Comparison of ENCODE assay signal across 8 cellular contexts in the genomic region with DNA sequence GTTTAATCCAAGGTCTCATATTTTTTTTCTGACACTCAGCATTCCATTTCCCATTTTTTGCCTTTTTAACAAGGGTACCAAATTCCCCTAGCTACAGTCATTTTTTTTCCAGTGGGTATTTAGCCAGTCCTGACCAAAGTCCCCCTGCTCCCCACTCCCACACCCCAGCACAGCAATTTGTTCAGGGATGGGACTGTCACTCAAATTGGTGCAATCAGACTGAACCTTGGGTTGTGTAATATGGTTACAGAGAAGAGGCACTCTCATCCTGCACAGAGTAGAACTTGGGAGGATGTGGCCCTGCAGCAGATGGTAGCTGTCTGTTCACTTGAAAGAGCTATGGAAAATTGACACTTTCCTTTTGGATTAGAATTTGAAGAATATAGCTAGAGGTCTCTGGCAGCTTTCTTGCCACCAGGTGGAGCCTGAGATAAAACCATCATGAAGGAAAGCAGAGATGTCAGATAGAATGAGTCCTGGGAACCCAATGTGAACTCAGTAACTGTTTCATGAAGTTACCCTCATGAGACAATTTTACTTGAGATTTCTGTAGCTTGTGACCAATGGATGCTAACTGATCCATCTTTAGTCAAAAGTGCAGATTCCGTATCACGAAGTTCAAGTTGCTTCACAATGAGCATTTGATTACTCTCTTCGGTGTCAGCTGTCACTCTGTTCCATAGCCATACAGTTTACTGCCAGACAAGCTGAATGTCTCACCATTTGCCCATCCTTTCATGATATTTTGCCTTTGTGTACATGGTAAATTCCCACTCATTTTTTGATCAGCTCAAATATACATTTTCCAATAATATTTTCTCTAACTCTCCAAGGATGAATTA.
DNase-seq lines count a peak whose midpoint lies in the region; ATAC-seq and TF ChIP-seq lines count a peak whose summit lies in the region.

No MANE protein-coding gene starts in this region.

- no peak overlapping the region for H3K56ac ChIP-seq in mesendoderm (ENCODE audit: low read length)

- no peak overlapping the region for H4K5ac ChIP-seq in mesendoderm (ENCODE audit: low read length)

- H2AFZ ChIP-seq in GM23248: no peak overlapping the region

- H3K36me3 ChIP-seq in GM23248 (ENCODE audit: low read depth): no peaks in the 10 kb centered on the region
- no peaks in the 10 kb centered on the region for H3K36me3 ChIP-seq in mesendoderm (ENCODE audit: control insufficient read depth, insufficient read depth, low read length)

- H3K79me1 ChIP-seq in mesendoderm (ENCODE audit: low read length): no peaks in the 10 kb centered on the region

- no peaks in the 10 kb centered on the region for H3F3A ChIP-seq in GM23248 (ENCODE audit: insufficient read depth)

- no peak overlapping the region for H3K4me2 ChIP-seq in GM23248 (ENCODE audit: unreplicated experiment)
- H3K4me2 ChIP-seq in mesendoderm (ENCODE audit: low read length): no peak overlapping the region

- H3K27ac Mint-ChIP-seq in brain: peak overlapping the region in 1 of 5 experiments; percentile 68

- no peaks in the 10 kb centered on the region for H3K27me3 Mint-ChIP-seq in brain

- DNase-seq in COLO829 (ENCODE audit: low spot score) (peak; percentile 18), GM23248 (peak; percentile 63), NCI-H2171 (lab: John Stamatoyannopoulos, UW) (peak; percentile 67), mesendoderm (peak; percentile 68)
- DNase-seq in activated CD4-positive, CD25-positive, alpha-beta regulatory T cell treated with anti-CD3 and anti-CD28 coated beads, Interleukin-2, amount 50 U/mL, for 72 hours: no peak
- no peak for DNase-seq in activated naive CD4-positive, alpha-beta T cell (lab: John Stamatoyannopoulos, UW)

- no peaks in the 10 kb centered on the region for H3K9me3 ChIP-seq in GM23248 (ENCODE audit: low read depth)

- peak; percentile 52 to 61 for TF ChIP-seq CTCF in brain (conservative IDR thresholded peaks at IDR 0.05)

- H3K4me3 ChIP-seq in GM23248 (no peak overlapping the region), mesendoderm (ENCODE audit: low read length) (no peak overlapping the region)

- H3K36me3 Mint-ChIP-seq in brain: no peaks in the 10 kb centered on the region

- H3K27me3 ChIP-seq in GM23248 (replicated peaks; ENCODE audit: insufficient read depth) (no peaks in the 10 kb centered on the region), mesendoderm (ENCODE audit: insufficient read depth, low read length, poor library complexity) (no peaks in the 10 kb centered on the region)

- H2BK5ac ChIP-seq in mesendoderm (ENCODE audit: low read length): no peak overlapping the region

- no peak overlapping the region for H3K4ac ChIP-seq in mesendoderm (ENCODE audit: low read depth, low read length)

- WGBS in GM23248 (ENCODE audit: low coverage in 1 of 2, low lambda C conversion rate in 2 of 2, missing lambda C conversion rate in 2 of 2), 2 experiments: 95 to 97% methylated on average over 3 of the region's 3 CpGs
- WGBS in mesendoderm (ENCODE audit: extremely low coverage, insufficient coverage, low lambda C conversion rate): no CpG with 5 or more reads among the region's 3 CpGs

- no peaks in the 10 kb centered on the region for H3K9me2 ChIP-seq in GM23248 (ENCODE audit: insufficient read depth)

- H3K9ac ChIP-seq in GM23248 (no peak overlapping the region), mesendoderm (ENCODE audit: low read length) (no peak overlapping the region)

- no peaks in the 10 kb centered on the region for H3K4me1 ChIP-seq in GM23248 (ENCODE audit: insufficient read depth)
- H3K4me1 ChIP-seq in mesendoderm (ENCODE audit: control insufficient read depth, low read depth, low read length): no peaks in the 10 kb centered on the region

- no peak overlapping the region for H3K18ac ChIP-seq in mesendoderm (ENCODE audit: low read length)

- H2BK15ac ChIP-seq in mesendoderm (replicated peaks; ENCODE audit: low read depth): no peak overlapping the region

- H3K9me3 Mint-ChIP-seq in brain: peaks cover 0 to 2% (median 0%) of the 10 kb centered on the region in 5 experiments

- H4K8ac ChIP-seq in mesendoderm (ENCODE audit: low read depth, low read length): no peak overlapping the region

- no peak overlapping the region for H3K4me3 Mint-ChIP-seq in brain

- no peaks in the 10 kb centered on the region for H3K79me2 ChIP-seq in GM23248 (ENCODE audit: insufficient read depth)
- H3K79me2 ChIP-seq in mesendoderm (ENCODE audit: control insufficient read depth, insufficient read depth, low read length): no peaks in the 10 kb centered on the region

- H3K27ac ChIP-seq in GM23248 (no peak overlapping the region), mesendoderm (ENCODE audit: low read depth, low read length) (no peak overlapping the region)

- in situ Hi-C loops in GM23248 (cut with MboI): no loop called here

- no peak for ATAC-seq in HG03135 (IDR thresholded peaks at IDR 0.05; ENCODE audit: unreplicated experiment)

- no peak overlapping the region for H2BK120ac ChIP-seq in mesendoderm (ENCODE audit: low read depth, low read length)

- no peak overlapping the region for H2AK5ac ChIP-seq in mesendoderm (ENCODE audit: low read length)

- no peaks in the 10 kb centered on the region for H4K20me1 ChIP-seq in GM23248 (ENCODE audit: insufficient read depth)

- peaks cover 20% of the 10 kb centered on the region for H3K4me1 Mint-ChIP-seq in brain

- no peak overlapping the region for H3K23ac ChIP-seq in mesendoderm (ENCODE audit: low read length)

Comparison
In these comparisons a context has a peak if more than half of its experiments do, and no peak if none do; other contexts are left out.
1. DNase-seq: peak in COLO829 (single experiment), GM23248 (single experiment), NCI-H2171 (single experiment) and mesendoderm (single experiment); none in activated CD4-positive, CD25-positive, alpha-beta regulatory T cell treated with anti-CD3 and anti-CD28 coated beads, Interleukin-2, amount 50 U/mL, for 72 hours (single experiment) and activated naive CD4-positive, alpha-beta T cell (0 of 4).